Comparison of ENCODE assay signal across 8 cellular contexts in genomic region chr9:32550046-32550608, GRCh38. TPM values are rescaled to one million over a fixed set of nuclear protein-coding genes. Genes with fewer than 3 reads are reported as not detected.
DNase-seq lines count a peak whose midpoint lies in the region; ATAC-seq and TF ChIP-seq lines count a peak whose summit lies in the region.

No MANE protein-coding gene starts in this region.

- CTCF ChIA-PET in activated CD4-positive, alpha-beta T cell treated with anti-CD3 and anti-CD28 coated beads, Interleukin-2, amount 10 ng/mL, durations not matched to agents 7 days and 5 days (lab: Charles Lee): interaction anchor here (1.0 to 3.6 kb wide), 9 partner anchors 10 to 171 kb away, joined by 3 to 25 read pairs (median 6); partner anchors contain the start of genes ACO1, NDUFB6 and RIGI

- peaks cover 11% of the 10 kb centered on the region for H3K79me2 ChIP-seq in parathyroid adenoma

- peak; percentile 21 for ATAC-seq in HG03095 (IDR thresholded peaks at IDR 0.05; ENCODE audit: unreplicated experiment)

- peak overlapping the region; percentile 75 for H3K4me3 ChIP-seq in WERI-Rb-1 (ENCODE audit: low read depth, low read length)
- H3K4me3 ChIP-seq in fibroblast of pulmonary artery (replicated peaks; ENCODE audit: low read depth, low read length): peak overlapping the region; percentile 87
- peak overlapping the region; percentile 95 for H3K4me3 ChIP-seq in parathyroid adenoma (ENCODE audit: low read depth, low read length)

- peak overlapping the region; percentile 84 for H3K27ac Mint-ChIP-seq in activated CD4-positive, alpha-beta T cell treated with anti-CD3 and anti-CD28 coated beads, Interleukin-2, amount 10 ng/mL, durations not matched to agents 7 days and 5 days

- no peaks in the 10 kb centered on the region for H3K27me3 Mint-ChIP-seq in activated CD4-positive, alpha-beta T cell treated with anti-CD3 and anti-CD28 coated beads, Interleukin-2, amount 10 ng/mL, durations not matched to agents 7 days and 5 days

- peak overlapping the region; percentile 79 for H3K4me2 ChIP-seq in parathyroid adenoma (ENCODE audit: low read length)

- TF ChIP-seq CTCF in WERI-Rb-1 (IDR thresholded peaks at IDR 0.05; ENCODE audit: low read depth, low read length) (no peak), fibroblast of pulmonary artery (IDR thresholded peaks at IDR 0.05; ENCODE audit: low read length, missing control alignments) (peak; percentile 32), parathyroid adenoma (IDR thresholded peaks at IDR 0.05) (no peak)

- peaks cover 21% of the 10 kb centered on the region for H3K36me3 Mint-ChIP-seq in activated CD4-positive, alpha-beta T cell treated with anti-CD3 and anti-CD28 coated beads, Interleukin-2, amount 10 ng/mL, durations not matched to agents 7 days and 5 days (ENCODE audit: low read depth)

- POLR2A ChIA-PET in activated CD4-positive, alpha-beta T cell treated with anti-CD3 and anti-CD28 coated beads, Interleukin-2, amount 10 ng/mL, durations not matched to agents 7 days and 5 days (lab: Charles Lee): interaction anchor here (1.2 kb wide), 1 partner anchor 24 kb away, joined by 7 read pairs; the partner anchor contains the start of gene RIGI

- H3K4me3 Mint-ChIP-seq in activated CD4-positive, alpha-beta T cell treated with anti-CD3 and anti-CD28 coated beads, Interleukin-2, amount 10 ng/mL, durations not matched to agents 7 days and 5 days: peak overlapping the region; percentile 94

- peaks cover 33% of the 10 kb centered on the region for H3K4me1 Mint-ChIP-seq in activated CD4-positive, alpha-beta T cell treated with anti-CD3 and anti-CD28 coated beads, Interleukin-2, amount 10 ng/mL, durations not matched to agents 7 days and 5 days

- no peak overlapping the region for H3K9ac ChIP-seq in parathyroid adenoma

- H3K36me3 ChIP-seq in WERI-Rb-1: peaks cover 26% of the 10 kb centered on the region
- H3K36me3 ChIP-seq in parathyroid adenoma (ENCODE audit: control insufficient read depth, insufficient read depth, low read length): no peaks in the 10 kb centered on the region

- peak; percentile 12 for DNase-seq in activated CD4-positive, alpha-beta T cell treated with anti-CD3 and anti-CD28 coated beads, Interleukin-2, amount 10 ng/mL, durations not matched to agents 7 days and 5 days
- no peak for DNase-seq in activated CD4-positive, alpha-beta T cell treated with anti-CD3 and anti-CD28 coated beads, Interleukin-2, amount 50 U/mL, for 4 hours
- DNase-seq in WERI-Rb-1: no peak
- DNase-seq in fibroblast of pulmonary artery (ENCODE audit: low read depth): peak; percentile 45
- DNase-seq in NCI-H146 (lab: John Stamatoyannopoulos, UW): no peak
- DNase-seq in NCI-H128 (lab: John Stamatoyannopoulos, UW; ENCODE audit: unreplicated experiment): no peak

- no peaks in the 10 kb centered on the region for H3K4me1 ChIP-seq in parathyroid adenoma

- H3K27me3 ChIP-seq in WERI-Rb-1 (ENCODE audit: insufficient read depth, low read depth, severe bottlenecking): no peaks in the 10 kb centered on the region
- no peaks in the 10 kb centered on the region for H3K27me3 ChIP-seq in parathyroid adenoma (ENCODE audit: control insufficient read depth, insufficient read depth, low read length)

- H3K27ac ChIP-seq in WERI-Rb-1 (peak overlapping the region; percentile 97), parathyroid adenoma (peak overlapping the region; percentile 91)

- H3K9me3 Mint-ChIP-seq in activated CD4-positive, alpha-beta T cell treated with anti-CD3 and anti-CD28 coated beads, Interleukin-2, amount 10 ng/mL, durations not matched to agents 7 days and 5 days: no peaks in the 10 kb centered on the region

- H2AFZ ChIP-seq in parathyroid adenoma: peak overlapping the region; percentile 43

- H3K9me3 ChIP-seq in WERI-Rb-1 (ENCODE audit: severe bottlenecking) (no peaks in the 10 kb centered on the region), parathyroid adenoma (ENCODE audit: control insufficient read depth, low read length) (no peaks in the 10 kb centered on the region)

RNA-seq across cellular contexts. Expression of gene SMIM27, which starts 2.0 kb away (rescaled TPM):
- total RNA-seq in activated CD4-positive, alpha-beta T cell treated with anti-CD3 and anti-CD28 coated beads, Interleukin-2, amount 10 ng/mL, durations not matched to agents 7 days and 5 days: 10 to 100 TPM; 17.1 to 20.0 TPM

RNA-seq across cellular contexts. Expression of gene TOPORS, which starts 2.3 kb away (rescaled TPM):
- 10 to 100 TPM; 12.7 to 15.1 TPM for total RNA-seq in activated CD4-positive, alpha-beta T cell treated with anti-CD3 and anti-CD28 coated beads, Interleukin-2, amount 10 ng/mL, durations not matched to agents 7 days and 5 days

RNA-seq across cellular contexts. Expression of gene NDUFB6, which starts 22.8 kb away (rescaled TPM):
- 10 to 100 TPM; 35.5 to 44.9 TPM for total RNA-seq in activated CD4-positive, alpha-beta T cell treated with anti-CD3 and anti-CD28 coated beads, Interleukin-2, amount 10 ng/mL, durations not matched to agents 7 days and 5 days

RNA-seq across cellular contexts. Expression of gene RIGI, which starts 24.1 kb away (rescaled TPM):
- 10 to 100 TPM; 26.9 to 28.5 TPM for total RNA-seq in activated CD4-positive, alpha-beta T cell treated with anti-CD3 and anti-CD28 coated beads, Interleukin-2, amount 10 ng/mL, durations not matched to agents 7 days and 5 days

Comparison
In these comparisons a context has a peak if more than half of its experiments do, and no peak if none do; other contexts are left out.
1. DNase-seq: peak in activated CD4-positive, alpha-beta T cell treated with anti-CD3 and anti-CD28 coated beads, Interleukin-2, amount 10 ng/mL, durations not matched to agents 7 days and 5 days (single experiment) and fibroblast of pulmonary artery (single experiment); none in activated CD4-positive, alpha-beta T cell treated with anti-CD3 and anti-CD28 coated beads, Interleukin-2, amount 50 U/mL, for 4 hours (0 of 2), WERI-Rb-1 (single experiment), NCI-H146 (single experiment) and NCI-H128 (single experiment).
2. Peak in every context shown above with its lines, with median percentiles within 50 percentile points of each other: H3K4me3 ChIP-seq.